ENCODE assay signal across 1 cellular context in genomic region chr17:38656959-38657823, GRCh38.
TF ChIP-seq lines count a peak whose summit lies in the region.

No MANE protein-coding gene starts in this region.

TF ChIP-seq in HepG2, 621 proteins besides CTCF, POLR2A, EP300 and RAD21 (continued from another document and continues in another):
- 0 out of 2 replicates have a peak, but pooled peaks have one; percentile 65 for TF ChIP-seq ZBTB3 (CRISPR knock-in tag; IDR thresholded peaks at IDR 0.05; ENCODE audit: borderline replicate concordance, low read depth)
- no peak for TF ChIP-seq ISX (CRISPR knock-in tag; conservative IDR thresholded peaks at IDR 0.05)
- 0 out of 2 replicates have a peak, but pooled peaks have one; percentile 74 for TF ChIP-seq ZNF101 (CRISPR knock-in tag; IDR thresholded peaks at IDR 0.05; ENCODE audit: borderline replicate concordance, low read depth)
- TF ChIP-seq, protein P1, sequence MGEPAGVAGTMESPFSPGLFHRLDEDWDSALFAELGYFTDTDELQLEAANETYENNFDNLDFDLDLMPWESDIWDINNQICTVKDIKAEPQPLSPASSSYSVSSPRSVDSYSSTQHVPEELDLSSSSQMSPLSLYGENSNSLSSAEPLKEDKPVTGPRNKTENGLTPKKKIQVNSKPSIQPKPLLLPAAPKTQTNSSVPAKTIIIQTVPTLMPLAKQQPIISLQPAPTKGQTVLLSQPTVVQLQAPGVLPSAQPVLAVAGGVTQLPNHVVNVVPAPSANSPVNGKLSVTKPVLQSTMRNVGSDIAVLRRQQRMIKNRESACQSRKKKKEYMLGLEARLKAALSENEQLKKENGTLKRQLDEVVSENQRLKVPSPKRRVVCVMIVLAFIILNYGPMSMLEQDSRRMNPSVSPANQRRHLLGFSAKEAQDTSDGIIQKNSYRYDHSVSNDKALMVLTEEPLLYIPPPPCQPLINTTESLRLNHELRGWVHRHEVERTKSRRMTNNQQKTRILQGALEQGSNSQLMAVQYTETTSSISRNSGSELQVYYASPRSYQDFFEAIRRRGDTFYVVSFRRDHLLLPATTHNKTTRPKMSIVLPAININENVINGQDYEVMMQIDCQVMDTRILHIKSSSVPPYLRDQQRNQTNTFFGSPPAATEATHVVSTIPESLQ (CRISPR knock-in tag; conservative IDR thresholded peaks at IDR 0.05), result peak; percentile 72; the same call in 1 of the 2 replicates
- TF ChIP-seq SSRP1 (CRISPR knock-in tag; IDR thresholded peaks at IDR 0.05), result peak; percentile 14; the same call in 1 of the 2 replicates
- TF ChIP-seq ZMYM2 (CRISPR knock-in tag; IDR thresholded peaks at IDR 0.05), result peak; percentile 61; the same call in 1 of the 2 replicates
- peak; percentile 96 for TF ChIP-seq POLR2AphosphoS5 (IDR thresholded peaks at IDR 0.05; ENCODE audit: low read depth, low read length)
- TF ChIP-seq ZNF264 (CRISPR knock-in tag; IDR thresholded peaks at IDR 0.05), result no peak
- TF ChIP-seq SAP130 (CRISPR knock-in tag; IDR thresholded peaks at IDR 0.05; ENCODE audit: low read depth), result peak; percentile 80
- TF ChIP-seq, protein P2, sequence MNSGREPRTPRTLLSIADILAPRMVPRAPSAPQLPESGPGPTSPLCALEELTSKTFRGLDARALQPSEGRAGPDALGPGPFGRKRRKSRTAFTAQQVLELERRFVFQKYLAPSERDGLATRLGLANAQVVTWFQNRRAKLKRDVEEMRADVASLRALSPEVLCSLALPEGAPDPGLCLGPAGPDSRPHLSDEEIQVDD (CRISPR knock-in tag; IDR thresholded peaks at IDR 0.05; ENCODE audit: borderline replicate concordance), result no peak
- no peak; the same call in 1 of the 2 replicates for TF ChIP-seq ZFP37 (CRISPR knock-in tag; IDR thresholded peaks at IDR 0.05; ENCODE audit: borderline replicate concordance)
- TF ChIP-seq ZNF644 (CRISPR knock-in tag; IDR thresholded peaks at IDR 0.05; ENCODE audit: low read depth), result peak; percentile 70; the same call in 1 of the 2 replicates
- TF ChIP-seq ELF3 (CRISPR knock-in tag; IDR thresholded peaks at IDR 0.05), result peak; percentile 88
- TF ChIP-seq ZNF776 (CRISPR knock-in tag; IDR thresholded peaks at IDR 0.05), result no peak; the same call in 1 of the 2 replicates
- TF ChIP-seq TMF1 (CRISPR knock-in tag; IDR thresholded peaks at IDR 0.05; ENCODE audit: low read depth), result peak; percentile 73; the same call in 1 of the 2 replicates
- TF ChIP-seq SMAD1 (CRISPR knock-in tag; IDR thresholded peaks at IDR 0.05; ENCODE audit: borderline replicate concordance, low read depth), result 0 out of 2 replicates have a peak, but pooled peaks have one; percentile 78
- no peak for TF ChIP-seq ONECUT2 (CRISPR knock-in tag; IDR thresholded peaks at IDR 0.05)
- peak; percentile 44; the same call in 1 of the 2 replicates for TF ChIP-seq SIN3A (IDR thresholded peaks at IDR 0.05; ENCODE audit: borderline replicate concordance, low read depth, low read length)
- TF ChIP-seq MAFK (conservative IDR thresholded peaks at IDR 0.05 in 1 of 2, IDR thresholded peaks at IDR 0.05 in 1 of 2; ENCODE audit: low read length in 2 of 2), result no peak
- no peak for TF ChIP-seq CENPX (CRISPR knock-in tag; IDR thresholded peaks at IDR 0.05)
- peak; percentile 89 for TF ChIP-seq ELF1 (CRISPR knock-in tag; IDR thresholded peaks at IDR 0.05)
- TF ChIP-seq MYNN (CRISPR knock-in tag; IDR thresholded peaks at IDR 0.05; ENCODE audit: low read depth), result no peak
- no peak for TF ChIP-seq ZNF260 (CRISPR knock-in tag; IDR thresholded peaks at IDR 0.05; ENCODE audit: borderline replicate concordance, low read depth)
- TF ChIP-seq HNRNPH1 (optimal IDR thresholded peaks at IDR 0.05; ENCODE audit: low read depth, low read length), result peak; percentile 96
- 0 out of 2 replicates have a peak, but pooled peaks have one; percentile 20 for TF ChIP-seq ZBTB8A (CRISPR knock-in tag; IDR thresholded peaks at IDR 0.05; ENCODE audit: borderline replicate concordance, low read depth)
- no peak; the same call in 1 of the 2 replicates for TF ChIP-seq GZF1 (CRISPR knock-in tag; IDR thresholded peaks at IDR 0.05)
- TF ChIP-seq TP53 (CRISPR knock-in tag; conservative IDR thresholded peaks at IDR 0.05), result no peak
- 0 out of 2 replicates have a peak, but pooled peaks have one; percentile 49 for TF ChIP-seq KLF12 (CRISPR knock-in tag; IDR thresholded peaks at IDR 0.05; ENCODE audit: borderline replicate concordance)
- peak; percentile 98 for TF ChIP-seq HINFP (CRISPR knock-in tag; IDR thresholded peaks at IDR 0.05; ENCODE audit: low read depth)
- no peak for TF ChIP-seq ZNF530 (CRISPR knock-in tag; IDR thresholded peaks at IDR 0.05; ENCODE audit: low read depth)
- peak; percentile 43; the same call in 1 of the 2 replicates for TF ChIP-seq SRF (IDR thresholded peaks at IDR 0.05; ENCODE audit: low read depth, low read length)
- no peak; the same call in 1 of the 2 replicates for TF ChIP-seq NFKBIZ (CRISPR knock-in tag; IDR thresholded peaks at IDR 0.05)
- no peak for TF ChIP-seq CBX1 (IDR thresholded peaks at IDR 0.05; ENCODE audit: low read depth)
- TF ChIP-seq ZNF274 (CRISPR knock-in tag; IDR thresholded peaks at IDR 0.05), result 0 out of 2 replicates have a peak, but pooled peaks have one; percentile 14
- TF ChIP-seq ZNF572 (CRISPR knock-in tag; IDR thresholded peaks at IDR 0.05), result peak; percentile 88
- TF ChIP-seq BATF2 (CRISPR knock-in tag; IDR thresholded peaks at IDR 0.05), result no peak
- peak; percentile 69 for TF ChIP-seq XRCC5 (optimal IDR thresholded peaks at IDR 0.05; ENCODE audit: low read length)
- TF ChIP-seq RBAK (CRISPR knock-in tag; IDR thresholded peaks at IDR 0.05), result no peak
- TF ChIP-seq ETV6 (CRISPR knock-in tag; conservative IDR thresholded peaks at IDR 0.05), result peak; percentile 93
- TF ChIP-seq ZFP36L2 (CRISPR knock-in tag; IDR thresholded peaks at IDR 0.05), result no peak
- TF ChIP-seq TFDP2 (CRISPR knock-in tag; IDR thresholded peaks at IDR 0.05), result peak; percentile 60
- peak; percentile 78 for TF ChIP-seq NFIC (IDR thresholded peaks at IDR 0.05; ENCODE audit: low read length)
- TF ChIP-seq, protein P3, sequence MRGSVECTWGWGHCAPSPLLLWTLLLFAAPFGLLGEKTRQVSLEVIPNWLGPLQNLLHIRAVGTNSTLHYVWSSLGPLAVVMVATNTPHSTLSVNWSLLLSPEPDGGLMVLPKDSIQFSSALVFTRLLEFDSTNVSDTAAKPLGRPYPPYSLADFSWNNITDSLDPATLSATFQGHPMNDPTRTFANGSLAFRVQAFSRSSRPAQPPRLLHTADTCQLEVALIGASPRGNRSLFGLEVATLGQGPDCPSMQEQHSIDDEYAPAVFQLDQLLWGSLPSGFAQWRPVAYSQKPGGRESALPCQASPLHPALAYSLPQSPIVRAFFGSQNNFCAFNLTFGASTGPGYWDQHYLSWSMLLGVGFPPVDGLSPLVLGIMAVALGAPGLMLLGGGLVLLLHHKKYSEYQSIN (CRISPR knock-in tag; IDR thresholded peaks at IDR 0.05; ENCODE audit: borderline replicate concordance), result no peak
- TF ChIP-seq, protein P4, sequence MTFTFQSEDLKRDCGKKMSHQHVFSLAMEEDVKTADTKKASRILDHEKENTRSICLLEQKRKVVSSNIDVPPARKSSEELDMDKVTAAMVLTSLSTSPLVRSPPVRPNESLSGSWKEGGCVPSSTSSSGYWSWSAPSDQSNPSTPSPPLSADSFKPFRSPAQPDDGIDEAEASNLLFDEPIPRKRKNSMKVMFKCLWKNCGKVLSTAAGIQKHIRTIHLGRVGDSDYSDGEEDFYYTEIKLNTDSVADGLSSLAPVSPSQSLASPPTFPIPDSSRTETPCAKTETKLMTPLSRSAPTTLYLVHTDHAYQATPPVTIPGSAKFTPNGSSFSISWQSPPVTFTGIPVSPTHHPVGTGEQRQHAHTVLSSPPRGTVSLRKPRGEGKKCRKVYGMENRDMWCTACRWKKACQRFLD (CRISPR knock-in tag; IDR thresholded peaks at IDR 0.05; ENCODE audit: borderline replicate concordance), result no peak
- no peak for TF ChIP-seq ZNF564 (CRISPR knock-in tag; IDR thresholded peaks at IDR 0.05)
- TF ChIP-seq ZNF225 (CRISPR knock-in tag; IDR thresholded peaks at IDR 0.05), result 0 out of 2 replicates have a peak, but pooled peaks have one; percentile 42
- TF ChIP-seq GPBP1L1 (CRISPR knock-in tag; IDR thresholded peaks at IDR 0.05), result no peak
- no peak for TF ChIP-seq ZFYVE20 (CRISPR knock-in tag; IDR thresholded peaks at IDR 0.05; ENCODE audit: borderline replicate concordance, low read depth)
- no peak for TF ChIP-seq AKNA (CRISPR knock-in tag; IDR thresholded peaks at IDR 0.05; ENCODE audit: borderline replicate concordance)
- no peak for TF ChIP-seq TCF12 (IDR thresholded peaks at IDR 0.05)
- peak; percentile 29; the same call in 1 of the 2 replicates for TF ChIP-seq TCF12 (CRISPR knock-in tag; IDR thresholded peaks at IDR 0.05)
- no peak for TF ChIP-seq ZNF850 (CRISPR knock-in tag; conservative IDR thresholded peaks at IDR 0.05)
- TF ChIP-seq ZNF235 (CRISPR knock-in tag; IDR thresholded peaks at IDR 0.05; ENCODE audit: borderline replicate concordance), result peak; percentile 91; the same call in 1 of the 2 replicates
- TF ChIP-seq CHCHD3 (CRISPR knock-in tag; IDR thresholded peaks at IDR 0.05), result no peak
- no peak for TF ChIP-seq ZNF232 (CRISPR knock-in tag; IDR thresholded peaks at IDR 0.05; ENCODE audit: borderline replicate concordance)
- peak; percentile 79 for TF ChIP-seq AGO2 (optimal IDR thresholded peaks at IDR 0.05; ENCODE audit: low read depth, low read length)
- TF ChIP-seq MAX (IDR thresholded peaks at IDR 0.05), result peak; percentile 83
- TF ChIP-seq PHF20 (CRISPR knock-in tag; IDR thresholded peaks at IDR 0.05), result peak; percentile 66
- peak; percentile 89; the same call in 1 of the 2 replicates for TF ChIP-seq RORA (CRISPR knock-in tag; IDR thresholded peaks at IDR 0.05)
- TF ChIP-seq ZNF468 (CRISPR knock-in tag; IDR thresholded peaks at IDR 0.05), result no peak
- TF ChIP-seq ZBTB7B (CRISPR knock-in tag; IDR thresholded peaks at IDR 0.05), result peak; percentile 79
